In the genomic region with DNA sequence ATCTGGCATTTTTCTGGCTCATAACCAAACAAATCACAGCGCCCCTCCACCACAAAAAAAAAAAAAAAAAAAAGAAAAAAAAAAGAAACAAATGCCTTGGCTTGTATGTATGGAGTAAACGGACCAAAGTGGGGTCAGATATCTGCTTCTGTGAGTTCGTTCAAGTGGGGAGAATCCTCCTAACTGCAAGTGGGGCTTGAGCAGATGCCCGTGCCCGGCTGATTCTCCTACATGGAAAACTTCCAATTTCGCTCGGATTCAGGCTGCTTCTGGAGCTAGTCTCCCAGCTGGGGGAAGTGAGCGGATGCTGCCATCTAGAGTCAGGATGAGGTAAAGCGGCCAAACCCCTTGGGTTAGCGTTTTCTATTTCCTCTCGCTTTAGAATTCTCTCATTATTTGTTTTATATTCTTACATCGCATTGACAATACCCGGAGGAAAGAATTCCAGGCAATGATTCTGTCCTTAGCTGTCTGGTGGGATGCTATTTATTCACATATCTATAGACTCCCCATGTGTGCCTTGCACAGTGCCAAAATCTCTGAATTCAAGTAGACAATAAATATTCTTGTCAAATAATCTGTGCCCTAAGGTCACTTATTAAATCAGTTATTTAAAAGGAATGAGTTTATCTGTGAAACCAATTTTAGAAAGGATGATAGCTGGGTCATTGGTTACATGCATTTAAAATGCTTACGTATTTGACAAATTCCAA, we compare ENCODE assay signal across 8 cellular contexts.
DNase-seq lines count a peak whose midpoint lies in the region; ATAC-seq lines count a peak whose summit lies in the region.

No MANE protein-coding gene starts in this region.

- H3K4me1 ChIP-seq in ectodermal cell (ENCODE audit: control insufficient read depth, insufficient read depth, low read length) = peaks cover 5% of the 10 kb centered on the region

- no peak overlapping the region for H3K27ac ChIP-seq in ectodermal cell (ENCODE audit: insufficient read depth, low read depth, low read length, poor library complexity, severe bottlenecking)

- H3K36me3 ChIP-seq in ectodermal cell (ENCODE audit: control insufficient read depth, insufficient read depth, low read length) = no peaks in the 10 kb centered on the region

- DNase-seq in Ammon's horn (ENCODE audit: low spot score) (peak; percentile 91), NCI-H510A treated with DMSO at 0.1 percent for 48 hours (lab: John Stamatoyannopoulos, UW) (peak; percentile 91), lung microvascular endothelial cell (ENCODE audit: low read depth in 2 of 2) (peak; percentile 77 to 84)
- peak; percentile 53 for DNase-seq in activated CD4-positive, alpha-beta T cell treated with anti-CD3 and anti-CD28 coated beads, Interleukin-2, amount 50 U/mL, for 1 hour
- peak; percentile 23 for DNase-seq in stimulated activated CD8-positive, alpha-beta memory T cell treated with anti-CD3 and anti-CD28 coated beads, Interleukin-12 subunit alpha, Interleukin-12 subunit beta, amount 100 ng/mL, for 4 hours (ENCODE audit: low read depth)

- WGBS in ectodermal cell, 2 experiments = 11 to 12% methylated on average over 13 of the region's 14 CpGs

- ATAC-seq in GM19023 (IDR thresholded peaks at IDR 0.05; ENCODE audit: unreplicated experiment) (peak; percentile 85), HG03342 (IDR thresholded peaks at IDR 0.05; ENCODE audit: unreplicated experiment) (peak; percentile 68)

- peak overlapping the region; percentile 14 for H3K4me3 ChIP-seq in ectodermal cell (ENCODE audit: insufficient read depth, low read depth, low read length)

- H3K9me3 ChIP-seq in ectodermal cell (ENCODE audit: control insufficient read depth, low read length) = no peaks in the 10 kb centered on the region

- H3K27me3 ChIP-seq in ectodermal cell (ENCODE audit: control insufficient read depth, insufficient read depth, low read length, poor library complexity, severe bottlenecking) = peaks cover 9% of the 10 kb centered on the region

Comparison
In these comparisons a context has a peak if more than half of its experiments do, and no peak if none do; other contexts are left out.
1. DNase-seq: peak in every context shown above with its lines; median percentile 91 in Ammon's horn; 91 in NCI-H510A treated with DMSO at 0.1 percent for 48 hours; 80 in lung microvascular endothelial cell; 53 in activated CD4-positive, alpha-beta T cell treated with anti-CD3 and anti-CD28 coated beads, Interleukin-2, amount 50 U/mL, for 1 hour; 23 in stimulated activated CD8-positive, alpha-beta memory T cell treated with anti-CD3 and anti-CD28 coated beads, Interleukin-12 subunit alpha, Interleukin-12 subunit beta, amount 100 ng/mL, for 4 hours.